30 cellular contexts compared by ENCODE assay signal in the genomic region with DNA sequence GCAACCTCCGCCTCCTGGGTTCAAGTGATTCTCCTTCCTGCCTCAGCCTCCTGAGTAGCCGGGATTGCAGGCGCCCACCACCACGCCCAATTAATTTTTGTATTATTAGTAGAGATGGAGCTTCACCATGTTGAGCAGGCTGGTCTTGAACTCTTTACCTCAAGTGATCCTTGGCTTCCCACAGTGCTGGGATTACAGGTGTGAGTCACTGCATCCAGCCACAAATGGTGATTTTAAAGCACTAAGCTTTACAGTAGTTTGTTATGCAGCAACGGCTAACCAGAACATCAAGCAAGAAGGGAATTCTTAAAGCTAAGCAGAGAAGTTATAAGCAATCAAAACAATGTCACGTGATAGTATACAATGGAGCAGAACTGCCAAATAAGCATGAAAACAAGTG.
"Had no signal": no experiment of that assay in that cellular context is flagged by ENCODE, and none has a peak within 500 bp of the region (broad histone marks: within the 10 kb centered on the region; RNA-seq: fewer than 3 reads in every experiment).

No MANE protein-coding gene starts in this region.

- H3K4me3 ChIP-seq: body of pancreas, cardiac muscle cell, heart left ventricle, left lung, lower lobe of right lung, pancreas, psoas muscle, right atrium auricular region, smooth muscle cell, suprapubic skin, tibial artery, upper lobe of right lung had no signal

- H3K9me3 ChIP-seq: body of pancreas, heart left ventricle, left lung, lower lobe of right lung, neutrophil, pancreas, psoas muscle, right atrium auricular region, suprapubic skin, tibial artery, upper lobe of right lung had no signal

- H3K27ac Mint-ChIP-seq: activated B cell treated with CpG ODN at 0.5 μM for 24 hours; activated CD8-positive, alpha-beta T cell treated with anti-CD3 and anti-CD28 coated beads for 36 hours; activated naive CD8-positive, alpha-beta T cell; nephron had no signal

- H3K4me1 ChIP-seq: body of pancreas, left lung, lower lobe of right lung, pancreas, psoas muscle, right atrium auricular region, suprapubic skin, tibial artery, upper lobe of right lung had no signal

- H3K4me1 Mint-ChIP-seq: nephron had no signal

- H3K27ac ChIP-seq: body of pancreas, cardiac muscle cell, foreskin keratinocyte, heart left ventricle, left lung, lower lobe of right lung, neutrophil, pancreas, psoas muscle, right atrium auricular region, suprapubic skin, tibial artery, upper lobe of right lung had no signal

- DNase-seq: activated B cell treated with CpG ODN at 0.5 μM for 24 hours; activated CD4-positive, alpha-beta T cell treated with anti-CD3 and anti-CD28 coated beads, Interleukin-2, amount 50 U/mL, for 1 hour; activated CD8-positive, alpha-beta T cell treated with anti-CD3 and anti-CD28 coated beads for 36 hours; activated effector memory CD4-positive, alpha-beta T cell treated with Interleukin-2 at 50 U/mL for 16 hours; activated naive CD4-positive, alpha-beta T cell treated with Interleukin-2 at 50 U/mL for 16 hours; activated T-cell treated with anti-CD3 and anti-CD28 coated beads, Interleukin-2, amount 50 U/mL, for 72 hours; aorta; body of pancreas; foreskin keratinocyte; heart left ventricle; kidney glomerular epithelial cell; left lung; lower lobe of right lung; mesendoderm; pancreas; psoas muscle; stimulated activated CD4-positive, alpha-beta T cell treated with anti-CD3 and anti-CD28 coated beads, Interleukin-1b, Interleukin-23, amount 100 ng/mL, for 48 hours; stimulated activated CD4-positive, alpha-beta T cell treated with anti-CD3 and anti-CD28 coated beads, Interleukin-4, amount 100 ng/mL, for 4 hours; stimulated activated naive CD4-positive, alpha-beta T cell; T-helper 2 cell; tibial artery; upper lobe of right lung had no signal

- ATAC-seq: activated CD8-positive, alpha-beta T cell treated with anti-CD3 and anti-CD28 coated beads for 36 hours; activated T-cell treated with anti-CD3 and anti-CD28 coated beads, Interleukin-2, amount 50 U/mL, for 72 hours; body of pancreas; esophagus mucosa; foreskin keratinocyte; heart left ventricle; left lung; lower lobe of right lung; pancreas; psoas muscle; upper lobe of right lung had no signal

- H3K9me3 Mint-ChIP-seq: activated B cell treated with CpG ODN at 0.5 μM for 24 hours; activated CD8-positive, alpha-beta T cell treated with anti-CD3 and anti-CD28 coated beads for 36 hours; activated T-cell treated with anti-CD3 and anti-CD28 coated beads, Interleukin-2, amount 50 U/mL, for 72 hours; nephron had no signal

- H3K27me3 Mint-ChIP-seq: activated B cell treated with CpG ODN at 0.5 μM for 24 hours; activated CD8-positive, alpha-beta T cell treated with anti-CD3 and anti-CD28 coated beads for 36 hours; activated naive CD8-positive, alpha-beta T cell had no signal

- H3K4me3 Mint-ChIP-seq: activated B cell treated with CpG ODN at 0.5 μM for 24 hours; activated CD8-positive, alpha-beta T cell treated with anti-CD3 and anti-CD28 coated beads for 36 hours; activated naive CD8-positive, alpha-beta T cell; activated T-cell treated with anti-CD3 and anti-CD28 coated beads, Interleukin-2, amount 50 U/mL, for 72 hours; nephron had no signal
